ENCODE assay signal across 8 cellular contexts in the genomic region with DNA sequence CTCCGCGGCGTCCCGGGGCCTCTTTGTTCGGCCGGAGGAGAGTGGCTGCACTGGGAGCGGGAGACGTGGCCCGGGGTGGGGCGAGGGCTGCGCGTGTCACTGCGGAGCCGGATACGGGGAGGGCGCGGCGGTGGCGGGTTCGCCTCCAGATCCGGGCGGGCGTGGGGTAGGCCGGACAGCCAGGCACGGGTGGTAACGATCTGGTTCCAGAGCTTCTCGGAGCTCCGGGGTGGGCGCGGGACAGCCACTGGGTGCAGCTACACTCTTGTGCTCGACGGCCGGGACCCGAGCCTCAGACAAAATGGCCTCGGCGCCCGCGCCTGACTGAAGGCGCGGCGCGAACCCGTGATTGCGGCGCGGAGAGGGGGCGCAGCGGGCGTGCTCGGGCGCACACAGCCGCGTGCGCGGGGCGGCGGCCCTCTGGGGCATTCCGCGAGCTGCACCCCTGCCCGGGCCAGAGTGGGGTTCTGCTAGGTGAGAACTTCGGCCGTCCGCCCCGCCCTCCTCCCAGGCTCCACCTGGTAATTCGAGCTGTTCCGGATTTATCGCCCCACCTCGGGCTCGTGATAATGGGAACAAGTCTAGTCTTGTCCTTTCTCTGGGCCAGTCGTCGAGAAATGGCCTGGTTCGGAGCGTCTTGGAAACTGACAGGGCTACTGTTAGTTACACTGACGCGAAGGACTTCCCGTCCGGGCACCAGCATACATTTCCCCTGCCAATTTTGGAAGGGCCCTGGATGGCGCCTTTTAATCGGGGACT. TPM values are rescaled to one million over a fixed set of nuclear protein-coding genes. Genes with fewer than 3 reads are reported as not detected.
A peak's percentile ranks its signal among the peaks of the same experiment; 100 is the strongest.
DNase-seq lines count a peak whose midpoint lies in the region; ATAC-seq and TF ChIP-seq lines count a peak whose summit lies in the region.

No MANE protein-coding gene starts in this region.

- H3K4me3 Mint-ChIP-seq in activated naive CD8-positive, alpha-beta T cell treated with anti-CD3 and anti-CD28 coated beads, Interleukin-2, amount 10 ng/mL, durations not matched to agents 7 days and 5 days, result peak overlapping the region; percentile 97

- H3K36me3 Mint-ChIP-seq in activated naive CD8-positive, alpha-beta T cell treated with anti-CD3 and anti-CD28 coated beads, Interleukin-2, amount 10 ng/mL, durations not matched to agents 7 days and 5 days, result peaks cover 15% of the 10 kb centered on the region

- peaks cover 30% of the 10 kb centered on the region for H3K4me1 Mint-ChIP-seq in activated naive CD8-positive, alpha-beta T cell treated with anti-CD3 and anti-CD28 coated beads, Interleukin-2, amount 10 ng/mL, durations not matched to agents 7 days and 5 days

- H3K18ac ChIP-seq in trophoblast cell (ENCODE audit: low read length), result peak overlapping the region; percentile 99

- peak overlapping the region; percentile 97 for H3K27ac Mint-ChIP-seq in activated naive CD8-positive, alpha-beta T cell treated with anti-CD3 and anti-CD28 coated beads, Interleukin-2, amount 10 ng/mL, durations not matched to agents 7 days and 5 days

- no peaks in the 10 kb centered on the region for H3K27me3 Mint-ChIP-seq in activated naive CD8-positive, alpha-beta T cell treated with anti-CD3 and anti-CD28 coated beads, Interleukin-2, amount 10 ng/mL, durations not matched to agents 7 days and 5 days

- peak overlapping the region; percentile 98 for H3K4ac ChIP-seq in trophoblast cell (ENCODE audit: low read depth, low read length)

- H3K23ac ChIP-seq in trophoblast cell (ENCODE audit: low read length), result no peak overlapping the region

- peak overlapping the region; percentile 93 for H4K8ac ChIP-seq in trophoblast cell (ENCODE audit: low read depth, low read length)

- H3K36me3 ChIP-seq in H7 (replicated peaks; ENCODE audit: control insufficient read depth, insufficient read depth, low read length) (peaks cover 13% of the 10 kb centered on the region), trophoblast cell (ENCODE audit: control insufficient read depth in 1 of 2, insufficient read depth in 2 of 2, low read length in 2 of 2) (peaks cover 6% of the 10 kb centered on the region in 2 experiments), upper lobe of left lung (peaks cover 5 to 20% (median 13%) of the 10 kb centered on the region in 4 donors)

- TF ChIP-seq POLR2A in upper lobe of left lung (IDR thresholded peaks at IDR 0.05), result peak in 3 of 4 donors; percentile 64 to 97 (median 84)

- H3K79me2 ChIP-seq in trophoblast cell (ENCODE audit: control insufficient read depth, insufficient read depth, low read length, poor library complexity), result peaks cover 15% of the 10 kb centered on the region

- DNase-seq in GM03348 (ENCODE audit: low spot score) (peak; percentile 76), H7 (peak; percentile 79), M059J (ENCODE audit: low read depth) (peak; percentile 82), SKM-1 treated with dmso at 0.1 percent for 144 hours (lab: John Stamatoyannopoulos, UW; ENCODE audit: unreplicated experiment) (peak; percentile 48), cardiac septum (ENCODE audit: low spot score) (peak; percentile 92), trophoblast cell (peak; percentile 92 to 94), upper lobe of left lung (peak; percentile 95)
- DNase-seq in activated naive CD8-positive, alpha-beta T cell treated with anti-CD3 and anti-CD28 coated beads, Interleukin-2, amount 10 ng/mL, durations not matched to agents 7 days and 5 days, result peak; percentile 82

- H4K91ac ChIP-seq in trophoblast cell (ENCODE audit: low read depth, low read length), result peak overlapping the region; percentile 94

- H2BK12ac ChIP-seq in trophoblast cell (ENCODE audit: low read length), result no peak overlapping the region

- H3K27me3 ChIP-seq in H7 (ENCODE audit: control insufficient read depth, insufficient read depth, low read length) (peaks cover 16% of the 10 kb centered on the region; the same call in 1 of the 2 replicates), trophoblast cell (ENCODE audit: insufficient read depth, low read length) (no peaks in the 10 kb centered on the region), upper lobe of left lung (no peaks in the 10 kb centered on the region)

- H3K9me3 Mint-ChIP-seq in activated naive CD8-positive, alpha-beta T cell treated with anti-CD3 and anti-CD28 coated beads, Interleukin-2, amount 10 ng/mL, durations not matched to agents 7 days and 5 days, result no peaks in the 10 kb centered on the region

- WGBS in trophoblast cell (ENCODE audit: extremely low coverage, insufficient coverage, insufficient read length), result no CpG with 5 or more reads among the region's 79 CpGs
- WGBS in upper lobe of left lung, 2 donors, result 0 to 3% methylated on average over 6 to 38 of the region's 79 CpGs

- no peaks in the 10 kb centered on the region for H3K9me3 ChIP-seq in trophoblast cell (ENCODE audit: insufficient read depth, low read depth, low read length)
- no peaks in the 10 kb centered on the region for H3K9me3 ChIP-seq in upper lobe of left lung

- H3K4me3 ChIP-seq in H7 (ENCODE audit: insufficient read depth, low read depth, low read length), result peak overlapping the region; percentile 91
- peak overlapping the region; percentile 93 for H3K4me3 ChIP-seq in trophoblast cell (ENCODE audit: low read depth, low read length)
- H3K4me3 ChIP-seq in upper lobe of left lung, result peak overlapping the region; percentile 73 to 85 (median 80)

- peak overlapping the region; percentile 95 for H3K9ac ChIP-seq in trophoblast cell (ENCODE audit: low read length)

- H3K14ac ChIP-seq in trophoblast cell (ENCODE audit: low read length), result peak overlapping the region; percentile 99

- peak overlapping the region; percentile 93 for H2AK5ac ChIP-seq in trophoblast cell (ENCODE audit: low read length)

- peak overlapping the region; percentile 88 for H2AFZ ChIP-seq in trophoblast cell (ENCODE audit: insufficient read depth, low read length, poor library complexity)

- peak overlapping the region; percentile 95 for H2BK5ac ChIP-seq in trophoblast cell (ENCODE audit: low read depth, low read length, poor library complexity)

- POLR2A ChIA-PET in activated naive CD8-positive, alpha-beta T cell treated with anti-CD3 and anti-CD28 coated beads, Interleukin-2, amount 10 ng/mL, durations not matched to agents 7 days and 5 days (lab: Charles Lee), result interaction anchor here (0.5 to 2.4 kb wide), 11 partner anchors 25 to 222 kb away, joined by 3 to 19 read pairs (median 4); a partner anchor contains a TSS

- intact Hi-C loops in cardiac septum (cut with DNase I), result loop anchor here (2.0 to 10.0 kb wide), 2 partner anchors 61 to 219 kb away; a partner anchor contains a TSS

- peak; percentile 41 for ATAC-seq in activated naive CD8-positive, alpha-beta T cell treated with anti-CD3 and anti-CD28 coated beads, Interleukin-2, amount 10 ng/mL, durations not matched to agents 7 days and 5 days (ENCODE audit: low read depth)
- peak; percentile 77 to 84 for ATAC-seq in upper lobe of left lung (ENCODE audit: low FRiP score in 2 of 2)

- H3K79me1 ChIP-seq in trophoblast cell (ENCODE audit: low read length), result peaks cover 23% of the 10 kb centered on the region

- peak overlapping the region; percentile 79 for H3K4me2 ChIP-seq in trophoblast cell (ENCODE audit: low read length)

- TF ChIP-seq EP300 in upper lobe of left lung (IDR thresholded peaks at IDR 0.05), result peak in 1 of 4 donors; percentile 10

- H4K12ac ChIP-seq in trophoblast cell (ENCODE audit: low read depth, low read length), result peak overlapping the region; percentile 98

- H2BK120ac ChIP-seq in trophoblast cell (ENCODE audit: insufficient read depth, low read length, poor library complexity), result peak overlapping the region; percentile 96

- H3K27ac ChIP-seq in trophoblast cell (ENCODE audit: low read depth, low read length), result peak overlapping the region; percentile 99
- H3K27ac ChIP-seq in upper lobe of left lung, result peak overlapping the region; percentile 98 to 100 (median 100)

- H3K4me1 ChIP-seq in trophoblast cell (ENCODE audit: control insufficient read depth in 1 of 2, insufficient read depth in 2 of 2, low read length in 2 of 2) (peaks cover 0 to 2% of the 10 kb centered on the region in 2 experiments), upper lobe of left lung (peaks cover 10 to 30% (median 20%) of the 10 kb centered on the region in 4 donors)

- peak in 2 of 6 experiments; percentile 1 to 9 for TF ChIP-seq CTCF in upper lobe of left lung (IDR thresholded peaks at IDR 0.05)

RNA-seq across cellular contexts. Expression of a gene that starts 1.0 kb away (rescaled TPM):
- 7.5 and 8.7 TPM in 2 replicates for total RNA-seq in H7 (2014; rRNA removed; shearing (Covaris generic))
- total RNA-seq in M059J (2014; rRNA removed; shearing (Covaris generic)), result 32.3 and 53.3 TPM in 2 replicates
- 10 to 100 TPM; 65.2 to 66.4 TPM for total RNA-seq in activated naive CD8-positive, alpha-beta T cell treated with anti-CD3 and anti-CD28 coated beads, Interleukin-2, amount 10 ng/mL, durations not matched to agents 7 days and 5 days
- total RNA-seq in cardiac septum, result 42.6 TPM
- 144 and 154 TPM in 2 replicates for polyA plus RNA-seq in trophoblast cell (2013)
- total RNA-seq in upper lobe of left lung, result 100 to 1,000 TPM in 1 of 6 donors, 10 to 100 TPM in 4, 1 to 10 TPM in 1; 5.2 to 134 (median 57.9) TPM

Comparison
In these comparisons a context has a peak if more than half of its experiments do, and no peak if none do; other contexts are left out.
1. Peak in every context shown above with its lines: DNase-seq, ATAC-seq, H3K4me3 ChIP-seq and H3K27ac ChIP-seq.